In genomic region chrX:433771-434170, GRCh38 we compare ENCODE assay signal across 16 cellular contexts. TPM values are rescaled to one million over a fixed set of nuclear protein-coding genes. Genes with fewer than 3 reads are reported as not detected.
DNase-seq lines count a peak whose midpoint lies in the region; ATAC-seq, FAIRE-seq and TF ChIP-seq lines count a peak whose summit lies in the region.
"Had no signal": no experiment of that assay in that cellular context is flagged by ENCODE, and none has a peak within 500 bp of the region (broad histone marks: within the 10 kb centered on the region; RNA-seq: fewer than 3 reads in every experiment).

No MANE protein-coding gene starts in this region.

- WGBS in spleen, 5 donors = 79 to 90% (median 87%) methylated on average over 26 of the region's 26 CpGs

- H3K9me3 ChIP-seq in lower lobe of right lung (no peaks in the 10 kb centered on the region), spleen (no peaks in the 10 kb centered on the region)
- H3K9me3 ChIP-seq: BLaER1 had no signal

- H3K27me3 Mint-ChIP-seq in chondrocyte (ENCODE audit: low read depth) = peaks cover 23% of the 10 kb centered on the region

- ATAC-seq in lower lobe of right lung (no peak), esophagus mucosa (no peak)
- ATAC-seq: GM23338 had no signal

- no peak overlapping the region for H3K27ac Mint-ChIP-seq in chondrocyte (ENCODE audit: unreplicated experiment)
- H3K27ac Mint-ChIP-seq: CD14-positive monocyte; CD4-positive, alpha-beta memory T cell; GM23338 had no signal

- no peaks in the 10 kb centered on the region for H3K36me3 Mint-ChIP-seq in chondrocyte (ENCODE audit: low read depth)
- H3K36me3 Mint-ChIP-seq: CD14-positive monocyte; CD4-positive, alpha-beta memory T cell had no signal

- intact Hi-C loops in lower lobe of right lung (cut with DNase I) = no loop called here
- intact Hi-C loops in spleen (cut with DNase I; ENCODE audit: low total_unique reads) = no loop called here

- H3K36me3 ChIP-seq in H7 (replicated peaks; ENCODE audit: control insufficient read depth, insufficient read depth, low read length) (no peaks in the 10 kb centered on the region), lower lobe of right lung (no peaks in the 10 kb centered on the region), spleen (no peaks in the 10 kb centered on the region)
- H3K36me3 ChIP-seq: BLaER1 had no signal

- H3K4me3 Mint-ChIP-seq in chondrocyte (ENCODE audit: unreplicated experiment) = no peak overlapping the region
- H3K4me3 Mint-ChIP-seq: CD14-positive monocyte; CD4-positive, alpha-beta memory T cell; GM23338; H9 had no signal

- TF ChIP-seq CTCF in chondrocyte (IDR thresholded peaks at IDR 0.05) (no peak), lower lobe of right lung (IDR thresholded peaks at IDR 0.05) (no peak), spleen (IDR thresholded peaks at IDR 0.05 in 8 of 11, conservative IDR thresholded peaks at IDR 0.05 in 3 of 11) (no peak)

- H3K27ac ChIP-seq in lower lobe of right lung (no peak overlapping the region), spleen (no peak overlapping the region)
- H3K27ac ChIP-seq: BLaER1 had no signal

- no peaks in the 10 kb centered on the region for H3K9me3 Mint-ChIP-seq in chondrocyte (ENCODE audit: low read depth)

- H3K27me3 ChIP-seq in H7 (ENCODE audit: control insufficient read depth, insufficient read depth, low read length) (no peaks in the 10 kb centered on the region), lower lobe of right lung (ENCODE audit: low read depth) (peaks cover 7% of the 10 kb centered on the region), spleen (replicated peaks in 1 of 7) (peaks cover 0 to 26% (median 0%) of the 10 kb centered on the region in 7 donors)

- no peak overlapping the region for H3K4me3 ChIP-seq in H7 (ENCODE audit: insufficient read depth, low read depth, low read length)
- no peak overlapping the region for H3K4me3 ChIP-seq in lower lobe of right lung
- no peak overlapping the region for H3K4me3 ChIP-seq in spleen
- H3K4me3 ChIP-seq: BLaER1, GM23338 had no signal

- no peak for FAIRE-seq in GM12892 (lab: Jason Lieb, UNC)

- no peaks in the 10 kb centered on the region for H3K4me1 ChIP-seq in lower lobe of right lung
- H3K4me1 ChIP-seq in spleen = no peaks in the 10 kb centered on the region

- DNase-seq in H7 = peak; percentile 27
- peak; percentile 87 for DNase-seq in chondrocyte (ENCODE audit: low spot score)
- DNase-seq in lower lobe of right lung = peak; percentile 30
- peak; percentile 57 for DNase-seq in spleen
- DNase-seq in NCI-H1436 treated with DMSO at 0.1 percent for 48 hours (lab: John Stamatoyannopoulos, UW) = no peak
- DNase-seq in GM12892 (ENCODE audit: insufficient read length) = no peak
- DNase-seq: 8988T; CD4-positive, alpha-beta memory T cell; DMS153; DMS79; GDM1; H9 had no signal

- no peaks in the 10 kb centered on the region for H3K4me1 Mint-ChIP-seq in chondrocyte (ENCODE audit: low read depth)
- H3K4me1 Mint-ChIP-seq: GM23338 had no signal

- TF ChIP-seq POLR2A in spleen (IDR thresholded peaks at IDR 0.05) = no peak
- TF ChIP-seq POLR2A in GM12892 (IDR thresholded peaks at IDR 0.05; ENCODE audit: low read depth, low read length) = no peak

RNA-seq across cellular contexts. Expression of gene PPP2R3B, which starts 47.1 kb away (rescaled TPM):
- total RNA-seq in H7 (2014; rRNA removed; shearing (Covaris generic)) = 63.1 and 113 TPM in 2 replicates
- total RNA-seq in chondrocyte (27.1 to 30.5 TPM (median 30.0 TPM) in 3 replicates), lower lobe of right lung (11.2 TPM), spleen (10 to 100 TPM; 12.6 to 34.2 (median 24.4) TPM), esophagus mucosa (13.8 TPM)
- polyA plus RNA-seq in spleen = 10 to 100 TPM; 27.0 to 62.2 (median 45.8) TPM
- polyA plus RNA-seq in GM12892 (2012; ENCODE audit: missing spikeins) = 8.5 TPM

Comparison
In these comparisons a context has a peak if more than half of its experiments do, and no peak if none do; other contexts are left out.
1. DNase-seq: peak in H7 (single experiment), chondrocyte (single experiment), lower lobe of right lung (single experiment) and spleen (single experiment); none in NCI-H1436 treated with DMSO at 0.1 percent for 48 hours (single experiment) and GM12892 (single experiment).